24 cellular contexts compared by ENCODE assay signal in genomic region chr5:127923804-127924570, GRCh38.
DNase-seq lines count a peak whose midpoint lies in the region; ATAC-seq, FAIRE-seq and TF ChIP-seq lines count a peak whose summit lies in the region.
"Had no signal": no experiment of that assay in that cellular context is flagged by ENCODE, and none has a peak within 500 bp of the region (broad histone marks: within the 10 kb centered on the region; RNA-seq: fewer than 3 reads in every experiment).

No MANE protein-coding gene starts in this region.

- no peak overlapping the region; a peak in 1 of 6 replicates for H3K27ac ChIP-seq in A549
- H3K27ac ChIP-seq in right atrium auricular region, result no peak overlapping the region
- H3K27ac ChIP-seq: brain microvascular endothelial cell, left lung, SJCRH30 had no signal

- H3K27me3 ChIP-seq in right atrium auricular region, result no peaks in the 10 kb centered on the region
- H3K27me3 ChIP-seq: brain microvascular endothelial cell, left lung, MG63, SJCRH30 had no signal

- TF ChIP-seq EP300 in A549 (IDR thresholded peaks at IDR 0.05), result no peak

- TF ChIP-seq RAD21 in A549 (conservative IDR thresholded peaks at IDR 0.05 in 1 of 2, IDR thresholded peaks at IDR 0.05 in 1 of 2), result no peak

- H3K4me3 ChIP-seq in A549, result no peak overlapping the region
- no peak overlapping the region for H3K4me3 ChIP-seq in right atrium auricular region
- H3K4me3 ChIP-seq: left lung, MG63, SJCRH30 had no signal

- CTCF ChIA-PET in A549 (lab: Yijun Ruan, JAX), result interaction anchor here (1.0 kb wide), 1 partner anchor 16 kb away, joined by 3 read pairs; no protein-coding TSS in a partner anchor

- no peak for TF ChIP-seq POLR2A in A549 (IDR thresholded peaks at IDR 0.05; ENCODE audit: low read length)

- POLR2A ChIA-PET in A549 (lab: Yijun Ruan, JAX), result interaction anchor here (0.7 kb wide), 1 partner anchor 155 kb away, joined by 5 read pairs; no protein-coding TSS in a partner anchor

- DNase-seq in A549 (ENCODE audit: low read depth in 1 of 2, low spot score in 1 of 2) (no peak), NCI-H69 (lab: John Stamatoyannopoulos, UW) (peak; percentile 65), glomerular visceral epithelial cell (ENCODE audit: extremely low spot score) (peak; percentile 13), right atrium auricular region (ENCODE audit: low spot score) (no peak), KBM-7 (no peak), MV-4-11 (lab: John Stamatoyannopoulos, UW) (no peak)
- DNase-seq: activated B cell treated with CpG ODN at 0.5 μM for 24 hours; activated CD4-positive, alpha-beta T cell treated with anti-CD3 and anti-CD28 coated beads, Interleukin-2, amount 50 U/mL, for 4 hours; activated naive CD4-positive, alpha-beta T cell treated with anti-CD3 and anti-CD28 coated beads for 36 hours; AML-193; brain microvascular endothelial cell; CD4-positive, alpha-beta T cell; effector CD8-positive, alpha-beta T cell; hippocampal formation; left lung; MG63; naive thymus-derived CD4-positive, alpha-beta T cell; NCI-H2227 treated with DMSO at 0.1 percent for 48 hours; occipital lobe; retina; SJCRH30 had no signal

- in situ Hi-C loops in KBM-7 (cut with MboI; ENCODE audit: low pct_unique_long_range_greater_than_20kb, low sequenced_read_pairs), result no loop called here

- TF ChIP-seq CTCF in A549 (IDR thresholded peaks at IDR 0.05) (no peak), right atrium auricular region (IDR thresholded peaks at IDR 0.05) (no peak)

- no peaks in the 10 kb centered on the region for H3K36me3 ChIP-seq in right atrium auricular region
- H3K36me3 ChIP-seq: brain microvascular endothelial cell, left lung, MG63, SJCRH30 had no signal

- H3K4me2 ChIP-seq in A549, result peak overlapping the region; percentile 21; the same call in 1 of the 3 replicates

- H3K4me1 ChIP-seq in A549 (peaks cover 35% of the 10 kb centered on the region), right atrium auricular region (no peaks in the 10 kb centered on the region)
- H3K4me1 ChIP-seq: SJCRH30 had no signal

- 26% methylated on average over 2 of the region's 2 CpGs for WGBS in A549 (ENCODE audit: missing lambda C conversion rate)

- peak; percentile 72 for FAIRE-seq in A549 (lab: Jason Lieb, UNC)
- FAIRE-seq: A204.1 had no signal

- ATAC-seq in A549 (no peak), GM21717 (IDR thresholded peaks at IDR 0.05; ENCODE audit: unreplicated experiment) (peak; percentile 50), HG03521 (IDR thresholded peaks at IDR 0.05; ENCODE audit: unreplicated experiment) (no peak)
- ATAC-seq: naive thymus-derived CD4-positive, alpha-beta T cell had no signal

- H3K9me3 ChIP-seq in A549 (no peaks in the 10 kb centered on the region), right atrium auricular region (no peaks in the 10 kb centered on the region)
- H3K9me3 ChIP-seq: left lung, MG63, SJCRH30 had no signal

TF ChIP-seq in A549, 52 proteins besides CTCF, POLR2A, EP300 and RAD21:
- TF ChIP-seq GATA3 (IDR thresholded peaks at IDR 0.05; ENCODE audit: borderline replicate concordance) (no peak), REST (IDR thresholded peaks at IDR 0.05) (no peak), CBX2 (IDR thresholded peaks at IDR 0.05; ENCODE audit: borderline replicate concordance, low read depth) (no peak), SMC3 (IDR thresholded peaks at IDR 0.05) (no peak), EHMT2 (IDR thresholded peaks at IDR 0.05; ENCODE audit: low read depth) (no peak), NFE2L2 (conservative IDR thresholded peaks at IDR 0.05; ENCODE audit: low read length) (no peak), CEBPB (IDR thresholded peaks at IDR 0.05) (no peak), USF2 (IDR thresholded peaks at IDR 0.05) (no peak), BCL3 (IDR thresholded peaks at IDR 0.05) (no peak), HOXA7 (CRISPR knock-in tag; IDR thresholded peaks at IDR 0.05) (no peak), HDAC2 (IDR thresholded peaks at IDR 0.05) (no peak), CBX8 (IDR thresholded peaks at IDR 0.05) (no peak), ZC3H11A (IDR thresholded peaks at IDR 0.05) (no peak), ZSCAN20 (CRISPR knock-in tag; IDR thresholded peaks at IDR 0.05) (no peak), MYC (IDR thresholded peaks at IDR 0.05; ENCODE audit: borderline replicate concordance, low read length) (no peak), HEYL (CRISPR knock-in tag; IDR thresholded peaks at IDR 0.05) (no peak)

Comparison
In these comparisons a context has a peak if more than half of its experiments do, and no peak if none do; other contexts are left out.
1. DNase-seq: peak in NCI-H69 (single experiment) and glomerular visceral epithelial cell (single experiment); none in A549 (0 of 2), right atrium auricular region (single experiment), KBM-7 (single experiment) and MV-4-11 (single experiment).